In the genomic region with DNA sequence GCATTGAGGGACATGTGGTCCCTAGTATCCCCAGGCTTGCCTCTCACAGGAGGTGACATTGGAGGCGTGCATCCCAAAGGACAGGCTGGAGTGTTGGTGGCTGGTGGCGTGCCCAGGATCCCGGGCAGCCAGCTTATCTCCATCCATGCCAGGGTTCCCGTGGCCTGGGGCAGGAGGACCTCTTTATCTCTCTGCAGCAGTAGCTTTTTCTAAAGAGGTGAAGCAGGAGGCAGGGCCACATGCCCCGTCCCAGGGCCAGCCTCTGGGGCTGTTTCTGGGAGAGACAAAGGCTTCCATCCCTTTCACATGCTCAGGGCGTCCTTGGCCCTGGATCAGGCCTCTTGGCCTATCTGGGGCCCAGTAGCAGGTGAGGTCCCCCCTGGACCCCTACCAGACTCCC, we compare ENCODE assay signal across 22 cellular contexts. TPM values are rescaled to one million over a fixed set of nuclear protein-coding genes. Genes with fewer than 3 reads are reported as not detected.
"Had no signal": no experiment of that assay in that cellular context is flagged by ENCODE, and none has a peak within 500 bp of the region (broad histone marks: within the 10 kb centered on the region; RNA-seq: fewer than 3 reads in every experiment).

No MANE protein-coding gene starts in this region.

- H3K36me3 ChIP-seq: cardiac muscle cell had no signal

- H3K9me3 Mint-ChIP-seq: activated naive CD4-positive, alpha-beta T cell treated with anti-CD3 and anti-CD28 coated beads, Interleukin-2, amount 50 U/mL, for 24 hours; activated T-cell treated with anti-CD3 and anti-CD28 coated beads, Interleukin-2, amount 50 U/mL, for 4 hours; nephron progenitor cell; type B pancreatic cell had no signal

- H3K27ac ChIP-seq: cardiac muscle cell, skin epidermis, stomach, testis had no signal

- H3K36me3 Mint-ChIP-seq: type B pancreatic cell had no signal

- FAIRE-seq: colon, endometrium, keratinocyte, TTC549 had no signal

- H3K9me3 ChIP-seq: stomach, testis had no signal

- H3K27me3 ChIP-seq: cardiac muscle cell, testis had no signal

- ATAC-seq: activated T-cell treated with anti-CD3 and anti-CD28 coated beads, Interleukin-2, amount 50 U/mL, for 4 hours; left lobe of liver had no signal

- H3K4me3 Mint-ChIP-seq: activated naive CD4-positive, alpha-beta T cell treated with anti-CD3 and anti-CD28 coated beads, Interleukin-2, amount 50 U/mL, for 24 hours; activated T-cell treated with anti-CD3 and anti-CD28 coated beads, Interleukin-2, amount 50 U/mL, for 4 hours; nephron progenitor cell; type B pancreatic cell had no signal

- DNase-seq: activated CD4-positive, alpha-beta T cell treated with anti-CD3 and anti-CD28 coated beads for 4 hours; activated CD8-positive, alpha-beta memory T cell treated with anti-CD3 and anti-CD28 coated beads, Interleukin-2, amount 50 U/mL, for 4 hours; activated T-cell treated with anti-CD3 and anti-CD28 coated beads, Interleukin-2, amount 50 U/mL, for 4 hours; erythroblast; foreskin melanocyte; mammary epithelial cell; nephron progenitor cell; occipital lobe; retina; stomach; SW 1271 had no signal

- H3K4me1 ChIP-seq: stomach, testis had no signal

- H3K27me3 Mint-ChIP-seq: activated naive CD4-positive, alpha-beta T cell treated with anti-CD3 and anti-CD28 coated beads, Interleukin-2, amount 50 U/mL, for 24 hours had no signal

- H3K4me3 ChIP-seq: cardiac muscle cell, skin epidermis, stomach, testis had no signal

- H3K27ac Mint-ChIP-seq: activated naive CD4-positive, alpha-beta T cell treated with anti-CD3 and anti-CD28 coated beads, Interleukin-2, amount 50 U/mL, for 24 hours; nephron progenitor cell; type B pancreatic cell had no signal

RNA-seq across cellular contexts. Expression of gene PARVG, which starts 19.7 kb away (rescaled TPM):
- total RNA-seq: mammary epithelial cell, myocyte had no signal
- polyA plus RNA-seq: cardiac muscle cell, keratinocyte, mammary epithelial cell had no signal
